Comparison of ENCODE assay signal across 8 cellular contexts in genomic region chr14:67819563-67820411, GRCh38. TPM values are rescaled to one million over a fixed set of nuclear protein-coding genes. Genes with fewer than 3 reads are reported as not detected.
DNase-seq lines count a peak whose midpoint lies in the region; ATAC-seq, FAIRE-seq and TF ChIP-seq lines count a peak whose summit lies in the region.

RAD51B (plus strand) TSS chr14:67819779.

- H3K4me1 Mint-ChIP-seq in type B pancreatic cell (ENCODE audit: unreplicated experiment) = peaks cover 28% of the 10 kb centered on the region

- FAIRE-seq in GM12891 (lab: Jason Lieb, UNC) = peak; percentile 76

- ATAC-seq in HG02763 (IDR thresholded peaks at IDR 0.05; ENCODE audit: unreplicated experiment) = peak; percentile 51
- peak; percentile 86 to 87 for ATAC-seq in left cardiac atrium

- no peaks in the 10 kb centered on the region for H3K36me3 ChIP-seq in adrenal gland (replicated peaks in 1 of 2)

- peak within 1 kb of the TSS in 3 of 5 donors; percentile 40 to 60 (median 51) for H3K27ac ChIP-seq in adrenal gland

- TF ChIP-seq CTCF in adrenal gland (IDR thresholded peaks at IDR 0.05) (no peak), type B pancreatic cell (conservative IDR thresholded peaks at IDR 0.05) (no peak)

- H3K27me3 Mint-ChIP-seq in type B pancreatic cell = no peaks in the 10 kb centered on the region

- intact Hi-C loops in adrenal gland (cut with DNase I) = no loop called here
- intact Hi-C loops in left cardiac atrium (cut with DNase I) = no loop called here
- intact Hi-C loops in posterior cingulate gyrus (cut with DNase I) = no loop called here

- peak; percentile 32; the same call in 1 of the 2 replicates for TF ChIP-seq POLR2A in GM12891 (IDR thresholded peaks at IDR 0.05; ENCODE audit: low read depth, low read length)
- no peak for TF ChIP-seq POLR2A in adrenal gland (IDR thresholded peaks at IDR 0.05)

- H3K27ac Mint-ChIP-seq in type B pancreatic cell = peak within 1 kb of the TSS; percentile 94

- peak within 1 kb of the TSS; percentile 20 to 90 (median 70) for H3K4me3 ChIP-seq in adrenal gland

- H3K9me3 Mint-ChIP-seq in type B pancreatic cell = no peaks in the 10 kb centered on the region

- peak; percentile 35 for DNase-seq in GM12891 (ENCODE audit: insufficient read length, low spot score)
- DNase-seq in NCI-H146 treated with DMSO at 0.1 percent for 48 hours (lab: John Stamatoyannopoulos, UW; ENCODE audit: unreplicated experiment) = peak; percentile 39
- DNase-seq in T-helper 1 cell = peak; percentile 64 to 85 (median 81)
- peak; percentile 84 to 96 (median 86) for DNase-seq in adrenal gland
- DNase-seq in left cardiac atrium = peak; percentile 89
- DNase-seq in posterior cingulate gyrus = peak; percentile 77 to 97 (median 84)
- DNase-seq in type B pancreatic cell (ENCODE audit: extremely low spot score, unreplicated experiment) = peak; percentile 83

- H3K36me3 Mint-ChIP-seq in type B pancreatic cell = no peaks in the 10 kb centered on the region

- no peaks in the 10 kb centered on the region for H3K27me3 ChIP-seq in adrenal gland

- H3K4me1 ChIP-seq in adrenal gland (replicated peaks in 1 of 2) = peaks cover 9 to 24% of the 10 kb centered on the region in 2 donors

- no peaks in the 10 kb centered on the region for H3K9me3 ChIP-seq in adrenal gland (replicated peaks in 1 of 3)

- WGBS in adrenal gland, 4 donors = 0 to 2% (median 1%) methylated on average over 16 to 30 of the region's 30 CpGs

- H3K4me3 Mint-ChIP-seq in type B pancreatic cell = peak within 1 kb of the TSS; percentile 99

TF ChIP-seq in GM12891, 5 proteins besides CTCF, POLR2A, EP300 and RAD21:
- 0 out of 2 replicates have a peak, but pooled peaks have one; percentile 33 for TF ChIP-seq POU2F2 (IDR thresholded peaks at IDR 0.05; ENCODE audit: low read depth, low read length)
- 0 out of 2 replicates have a peak, but pooled peaks have one; percentile 9 for TF ChIP-seq SPI1 (IDR thresholded peaks at IDR 0.05; ENCODE audit: low read depth, low read length)
- no peak for TF ChIP-seq PAX5 (IDR thresholded peaks at IDR 0.05; ENCODE audit: insufficient read depth, low read length, severe bottlenecking)
- peak; percentile 38; the same call in 1 of the 2 replicates for TF ChIP-seq TAF1 (IDR thresholded peaks at IDR 0.05; ENCODE audit: low read depth, low read length)
- peak; percentile 47; the same call in 1 of the 2 replicates for TF ChIP-seq POLR2AphosphoS5 (IDR thresholded peaks at IDR 0.05; ENCODE audit: low read depth, low read length)

RNA-seq across cellular contexts. Expression of gene RAD51B, which starts in this region (rescaled TPM):
- polyA plus RNA-seq in GM12891 (2012; ENCODE audit: low read depth, missing spikeins) = 13.5 TPM
- total RNA-seq in adrenal gland = 10 to 100 TPM in 6 of 8 donors, 1 to 10 TPM in 2; 3.3 to 24.6 (median 13.8) TPM
- 1 to 10 TPM; 2.3 to 5.3 (median 3.1) TPM for polyA plus RNA-seq in adrenal gland
- 1 to 10 TPM; 4.4 to 6.6 TPM for total RNA-seq in left cardiac atrium
- total RNA-seq in type B pancreatic cell (ENCODE audit: low replicate concordance) = 23.6 and 27.3 TPM in 2 replicates

Comparison
In these comparisons a context has a peak if more than half of its experiments do, and no peak if none do; other contexts are left out.
1. Peak in every context shown above with its lines: DNase-seq, ATAC-seq, H3K4me3 ChIP-seq and H3K27ac ChIP-seq.
2. DNase-seq: peak in every context shown above with its lines; median percentile 89 in left cardiac atrium; 86 in adrenal gland; 84 in posterior cingulate gyrus; 83 in type B pancreatic cell; 81 in T-helper 1 cell; 39 in NCI-H146 treated with DMSO at 0.1 percent for 48 hours; 35 in GM12891.